In the genomic region with DNA sequence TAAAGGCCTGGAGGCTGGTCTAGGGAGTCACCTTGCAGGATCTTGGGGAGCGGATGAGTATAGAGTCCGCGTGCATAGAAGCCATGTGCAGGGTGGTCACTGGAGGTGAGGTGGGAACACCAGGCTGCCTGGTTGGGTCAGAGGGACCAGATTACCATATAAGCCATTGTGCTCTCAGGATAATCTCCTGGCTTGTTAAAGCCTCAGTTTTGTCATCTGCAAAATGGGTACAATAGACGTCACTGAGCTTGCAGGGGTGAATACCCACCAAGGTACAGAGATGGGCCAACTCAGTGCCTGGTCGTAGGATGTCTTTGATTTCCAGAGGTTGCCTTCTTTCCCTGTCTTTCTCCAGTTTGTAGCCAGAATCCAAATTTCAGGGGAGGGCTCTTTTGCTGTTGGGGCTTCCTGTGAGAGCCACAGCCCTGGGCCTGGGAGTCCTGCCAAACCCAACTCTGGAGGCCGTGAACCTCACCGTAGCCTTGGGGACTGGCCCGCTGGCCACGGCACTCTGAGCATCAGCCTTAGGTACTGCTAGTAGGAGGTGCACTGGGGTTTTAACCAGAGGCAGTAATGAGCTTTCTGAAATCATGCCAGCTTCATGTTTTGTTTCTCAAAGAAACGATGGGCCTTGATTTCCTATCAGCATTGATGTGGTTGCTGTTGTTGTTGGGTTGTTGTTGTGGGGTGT, we compare ENCODE assay signal across 11 cellular contexts. TPM values are rescaled to one million over a fixed set of nuclear protein-coding genes. Genes with fewer than 3 reads are reported as not detected.
DNase-seq lines count a peak whose midpoint lies in the region; ATAC-seq and TF ChIP-seq lines count a peak whose summit lies in the region.
"Had no signal": no experiment of that assay in that cellular context is flagged by ENCODE, and none has a peak within 500 bp of the region (broad histone marks: within the 10 kb centered on the region; RNA-seq: fewer than 3 reads in every experiment).

No MANE protein-coding gene starts in this region.

- no peak overlapping the region for H4K91ac ChIP-seq in trophoblast cell (ENCODE audit: low read depth, low read length)

- POLR2A ChIA-PET in CD8-positive, alpha-beta T cell (lab: Charles Lee) = no interaction called here
- POLR2A ChIA-PET in CD4-positive, alpha-beta T cell (lab: Charles Lee) = no interaction called here

- H2BK120ac ChIP-seq in trophoblast cell (ENCODE audit: insufficient read depth, low read length, poor library complexity) = no peak overlapping the region

- H3K18ac ChIP-seq in trophoblast cell (ENCODE audit: low read length) = no peak overlapping the region

- no peak overlapping the region for H2BK12ac ChIP-seq in trophoblast cell (ENCODE audit: low read length)

- no peak overlapping the region for H2AFZ ChIP-seq in trophoblast cell (ENCODE audit: insufficient read depth, low read length, poor library complexity)

- no peak for TF ChIP-seq CTCF in CD8-positive, alpha-beta T cell (IDR thresholded peaks at IDR 0.05)
- no peak for TF ChIP-seq CTCF in fibroblast of villous mesenchyme (IDR thresholded peaks at IDR 0.05; ENCODE audit: insufficient read depth, low read depth, low read length)
- no peak for TF ChIP-seq CTCF in CD4-positive, alpha-beta T cell (IDR thresholded peaks at IDR 0.05)

- H3K23ac ChIP-seq in trophoblast cell (ENCODE audit: low read length) = no peak overlapping the region

- WGBS in trophoblast cell (ENCODE audit: extremely low coverage, insufficient coverage, insufficient read length) = no CpG with 5 or more reads among the region's 10 CpGs

- H3K4me2 ChIP-seq in trophoblast cell (ENCODE audit: low read length) = no peak overlapping the region
- H3K4me2 ChIP-seq: KMS-11 had no signal

- H3K79me1 ChIP-seq in trophoblast cell (ENCODE audit: low read length) = no peaks in the 10 kb centered on the region

- no peaks in the 10 kb centered on the region for H3K27me3 ChIP-seq in CD8-positive, alpha-beta T cell (ENCODE audit: insufficient read depth, low read length)
- H3K27me3 ChIP-seq in trophoblast cell (ENCODE audit: insufficient read depth, low read length) = no peaks in the 10 kb centered on the region
- no peaks in the 10 kb centered on the region for H3K27me3 ChIP-seq in CD4-positive, alpha-beta T cell (ENCODE audit: control insufficient read depth, insufficient read depth, low read length)
- H3K27me3 ChIP-seq: neutrophil had no signal

- CTCF ChIA-PET in CD8-positive, alpha-beta T cell (lab: Charles Lee) = interaction anchor here (0.6 to 0.8 kb wide), 2 partner anchors 110 to 1057 kb away, joined by 3 read pairs; no protein-coding TSS in a partner anchor
- CTCF ChIA-PET in CD4-positive, alpha-beta T cell (lab: Charles Lee) = no interaction called here

- no peaks in the 10 kb centered on the region for H3K9me3 ChIP-seq in CD8-positive, alpha-beta T cell (ENCODE audit: low read length)
- H3K9me3 ChIP-seq in trophoblast cell (ENCODE audit: insufficient read depth, low read depth, low read length) = no peaks in the 10 kb centered on the region
- H3K9me3 ChIP-seq in CD4-positive, alpha-beta T cell (ENCODE audit: control insufficient read depth, low read length) = no peaks in the 10 kb centered on the region
- H3K9me3 ChIP-seq: neutrophil had no signal

- no peaks in the 10 kb centered on the region for H3K36me3 ChIP-seq in CD8-positive, alpha-beta T cell (ENCODE audit: insufficient read depth, low read length)
- H3K36me3 ChIP-seq in trophoblast cell (ENCODE audit: control insufficient read depth in 1 of 2, insufficient read depth in 2 of 2, low read length in 2 of 2) = peaks cover 21% of the 10 kb centered on the region in 2 experiments
- H3K36me3 ChIP-seq: neutrophil had no signal

- H3K4me1 ChIP-seq in CD8-positive, alpha-beta T cell (ENCODE audit: insufficient read depth, low read length) = peaks cover 25% of the 10 kb centered on the region
- peaks cover 13 to 19% of the 10 kb centered on the region in 2 experiments for H3K4me1 ChIP-seq in trophoblast cell (ENCODE audit: control insufficient read depth in 1 of 2, insufficient read depth in 2 of 2, low read length in 2 of 2)

- H3K4ac ChIP-seq in trophoblast cell (ENCODE audit: low read depth, low read length) = peak overlapping the region; percentile 80

- H3K9ac ChIP-seq in trophoblast cell (ENCODE audit: low read length) = no peak overlapping the region
- H3K9ac ChIP-seq: KMS-11 had no signal

- H3K4me3 ChIP-seq in CD8-positive, alpha-beta T cell (ENCODE audit: low read depth, low read length) = no peak overlapping the region
- H3K4me3 ChIP-seq in fibroblast of villous mesenchyme (ENCODE audit: low read depth, low read length) = no peak overlapping the region
- no peak overlapping the region for H3K4me3 ChIP-seq in trophoblast cell (ENCODE audit: low read depth, low read length)

- no peak overlapping the region for H2AK5ac ChIP-seq in trophoblast cell (ENCODE audit: low read length)

- H3K27ac Mint-ChIP-seq in CD8-positive, alpha-beta T cell = peak overlapping the region; percentile 58
- no peak overlapping the region for H3K27ac Mint-ChIP-seq in CD4-positive, alpha-beta T cell

- no peak overlapping the region for H3K27ac ChIP-seq in CD8-positive, alpha-beta T cell (ENCODE audit: low read depth, low read length)
- H3K27ac ChIP-seq in trophoblast cell (ENCODE audit: low read depth, low read length) = no peak overlapping the region
- H3K27ac ChIP-seq in CD4-positive, alpha-beta T cell (ENCODE audit: low read depth, low read length) = no peak overlapping the region
- H3K27ac ChIP-seq: KMS-11, neutrophil had no signal

- H4K8ac ChIP-seq in trophoblast cell (ENCODE audit: low read depth, low read length) = no peak overlapping the region

- no peak for DNase-seq in CD8-positive, alpha-beta T cell
- DNase-seq in RPMI7951 (ENCODE audit: low read depth) (peak; percentile 91), fibroblast of villous mesenchyme (ENCODE audit: low read depth) (peak; percentile 64), trophoblast cell (no peak), activated gamma-delta T cell (lab: John Stamatoyannopoulos, UW) (no peak), NK-92 (lab: John Stamatoyannopoulos, UW; ENCODE audit: unreplicated experiment) (no peak)
- no peak for DNase-seq in CD4-positive, alpha-beta T cell
- DNase-seq: activated CD4-positive, CD25-positive, alpha-beta regulatory T cell had no signal

- no peak overlapping the region for H4K12ac ChIP-seq in trophoblast cell (ENCODE audit: low read depth, low read length)

- H3K9me3 Mint-ChIP-seq in CD8-positive, alpha-beta T cell = no peaks in the 10 kb centered on the region
- H3K9me3 Mint-ChIP-seq in CD4-positive, alpha-beta T cell = no peaks in the 10 kb centered on the region

- no peaks in the 10 kb centered on the region for H3K27me3 Mint-ChIP-seq in CD8-positive, alpha-beta T cell (ENCODE audit: low read depth)
- no peaks in the 10 kb centered on the region for H3K27me3 Mint-ChIP-seq in CD4-positive, alpha-beta T cell

- no peak overlapping the region for H3K14ac ChIP-seq in trophoblast cell (ENCODE audit: low read length)

- no peaks in the 10 kb centered on the region for H3K36me3 Mint-ChIP-seq in CD8-positive, alpha-beta T cell
- no peaks in the 10 kb centered on the region for H3K36me3 Mint-ChIP-seq in CD4-positive, alpha-beta T cell (ENCODE audit: low read depth)

- H3K4me3 Mint-ChIP-seq in CD8-positive, alpha-beta T cell = no peak overlapping the region
- no peak overlapping the region for H3K4me3 Mint-ChIP-seq in CD4-positive, alpha-beta T cell

- no peak for ATAC-seq in CD8-positive, alpha-beta T cell
- ATAC-seq in HG02938 (IDR thresholded peaks at IDR 0.05; ENCODE audit: unreplicated experiment) = no peak
- no peak for ATAC-seq in CD4-positive, alpha-beta T cell (ENCODE audit: poor library complexity)

- no peak overlapping the region for H2BK5ac ChIP-seq in trophoblast cell (ENCODE audit: low read depth, low read length, poor library complexity)

- intact Hi-C loops in CD8-positive, alpha-beta T cell (cut with DNase I, micrococcal nuclease) = no loop called here
- intact Hi-C loops in CD4-positive, alpha-beta T cell (cut with DNase I, micrococcal nuclease) = no loop called here

- H3K79me2 ChIP-seq in trophoblast cell (ENCODE audit: control insufficient read depth, insufficient read depth, low read length, poor library complexity) = peaks cover 51% of the 10 kb centered on the region

- peaks cover 61% of the 10 kb centered on the region for H3K4me1 Mint-ChIP-seq in CD8-positive, alpha-beta T cell (ENCODE audit: low read depth)
- H3K4me1 Mint-ChIP-seq in CD4-positive, alpha-beta T cell (ENCODE audit: low read depth) = peaks cover 60% of the 10 kb centered on the region

RNA-seq across cellular contexts. Expression of a gene that starts 35.6 kb away (rescaled TPM):
- total RNA-seq in CD8-positive, alpha-beta T cell = 10 to 100 TPM; 10.1 to 10.8 TPM
- total RNA-seq in RPMI7951 (2014; rRNA removed; shearing (Covaris generic)) = 15.4 and 20.2 TPM in 2 replicates
- total RNA-seq in fibroblast of villous mesenchyme = 23.3 and 30.9 TPM in 2 replicates
- 52.4 and 54.3 TPM in 2 replicates for polyA plus RNA-seq in trophoblast cell (2013)
- 10 to 100 TPM; 14.6 to 15.5 TPM for total RNA-seq in CD4-positive, alpha-beta T cell

Comparison
In these comparisons a context has a peak if more than half of its experiments do, and no peak if none do; other contexts are left out.
1. DNase-seq: peak in RPMI7951 (single experiment) and fibroblast of villous mesenchyme (single experiment); none in CD8-positive, alpha-beta T cell (0 of 7), trophoblast cell (0 of 2), activated gamma-delta T cell (single experiment), NK-92 (single experiment) and CD4-positive, alpha-beta T cell (0 of 10).